ENCODE assay signal across 9 cellular contexts in genomic region chr7:120554960-120555571, GRCh38.
DNase-seq lines count a peak whose midpoint lies in the region; ATAC-seq lines count a peak whose summit lies in the region.
"Had no signal": no experiment of that assay in that cellular context is flagged by ENCODE, and none has a peak within 500 bp of the region (broad histone marks: within the 10 kb centered on the region; RNA-seq: fewer than 3 reads in every experiment).

No MANE protein-coding gene starts in this region.

- no peak overlapping the region for H3K4me3 Mint-ChIP-seq in stimulated activated naive B cell treated with anti-CD40 and anti-IgM and Interleukin-4, amounts not matched to agents 10 μg/mL and 1 μg/mL and 100 μg/mL, for 72 hours
- H3K4me3 Mint-ChIP-seq in natural killer cell treated with Interleukin-12 subunit alpha and Interleukin-12 subunit beta and Interleukin-15 and Interleukin-18, amount 100 ng/mL, for 72 hours = no peak overlapping the region

- no peaks in the 10 kb centered on the region for H3K36me3 Mint-ChIP-seq in stimulated activated naive B cell treated with anti-CD40 and anti-IgM and Interleukin-4, amounts not matched to agents 10 μg/mL and 1 μg/mL and 100 μg/mL, for 72 hours
- no peaks in the 10 kb centered on the region for H3K36me3 Mint-ChIP-seq in natural killer cell treated with Interleukin-12 subunit alpha and Interleukin-12 subunit beta and Interleukin-15 and Interleukin-18, amount 100 ng/mL, for 72 hours

- no peaks in the 10 kb centered on the region for H3K4me1 Mint-ChIP-seq in stimulated activated naive B cell treated with anti-CD40 and anti-IgM and Interleukin-4, amounts not matched to agents 10 μg/mL and 1 μg/mL and 100 μg/mL, for 72 hours
- no peaks in the 10 kb centered on the region for H3K4me1 Mint-ChIP-seq in natural killer cell treated with Interleukin-12 subunit alpha and Interleukin-12 subunit beta and Interleukin-15 and Interleukin-18, amount 100 ng/mL, for 72 hours (ENCODE audit: low read depth in 2 of 2)

- ATAC-seq in GM18508 (IDR thresholded peaks at IDR 0.05; ENCODE audit: insufficient read depth, unreplicated experiment) (peak; percentile 38), HG02798 (IDR thresholded peaks at IDR 0.05; ENCODE audit: poor library complexity, unreplicated experiment) (peak; percentile 84)
- peak; percentile 67 to 73 for ATAC-seq in stimulated activated naive B cell treated with anti-CD40 and anti-IgM and Interleukin-4, amounts not matched to agents 10 μg/mL and 1 μg/mL and 100 μg/mL, for 72 hours (replicated peaks)
- no peak for ATAC-seq in natural killer cell treated with Interleukin-12 subunit alpha and Interleukin-12 subunit beta and Interleukin-15 and Interleukin-18, amount 100 ng/mL, for 72 hours
- ATAC-seq: mucosa of descending colon had no signal

- DNase-seq in AG08396 (ENCODE audit: low spot score) (peak; percentile 15), NCI-H1092 (lab: John Stamatoyannopoulos, UW) (peak; percentile 65), SKM-1 treated with dmso at 0.1 percent for 144 hours (lab: John Stamatoyannopoulos, UW; ENCODE audit: unreplicated experiment) (peak; percentile 47), globus pallidus (ENCODE audit: low spot score) (peak; percentile 34)
- DNase-seq in stimulated activated naive B cell treated with anti-CD40 and anti-IgM and Interleukin-4, amounts not matched to agents 10 μg/mL and 1 μg/mL and 100 μg/mL, for 72 hours = peak; percentile 0
- no peak for DNase-seq in natural killer cell treated with Interleukin-12 subunit alpha and Interleukin-12 subunit beta and Interleukin-15 and Interleukin-18, amount 100 ng/mL, for 72 hours (ENCODE audit: low spot score)

- H3K9me3 Mint-ChIP-seq in stimulated activated naive B cell treated with anti-CD40 and anti-IgM and Interleukin-4, amounts not matched to agents 10 μg/mL and 1 μg/mL and 100 μg/mL, for 72 hours = no peaks in the 10 kb centered on the region
- peaks cover 6% of the 10 kb centered on the region for H3K9me3 Mint-ChIP-seq in natural killer cell treated with Interleukin-12 subunit alpha and Interleukin-12 subunit beta and Interleukin-15 and Interleukin-18, amount 100 ng/mL, for 72 hours

- no peaks in the 10 kb centered on the region for H3K27me3 Mint-ChIP-seq in stimulated activated naive B cell treated with anti-CD40 and anti-IgM and Interleukin-4, amounts not matched to agents 10 μg/mL and 1 μg/mL and 100 μg/mL, for 72 hours
- H3K27me3 Mint-ChIP-seq in natural killer cell treated with Interleukin-12 subunit alpha and Interleukin-12 subunit beta and Interleukin-15 and Interleukin-18, amount 100 ng/mL, for 72 hours = no peaks in the 10 kb centered on the region

- H3K27ac Mint-ChIP-seq in stimulated activated naive B cell treated with anti-CD40 and anti-IgM and Interleukin-4, amounts not matched to agents 10 μg/mL and 1 μg/mL and 100 μg/mL, for 72 hours = no peak overlapping the region
- no peak overlapping the region for H3K27ac Mint-ChIP-seq in natural killer cell treated with Interleukin-12 subunit alpha and Interleukin-12 subunit beta and Interleukin-15 and Interleukin-18, amount 100 ng/mL, for 72 hours

Comparison
In these comparisons a context has a peak if more than half of its experiments do, and no peak if none do; other contexts are left out.
1. ATAC-seq: peak in GM18508 (single experiment), HG02798 (single experiment) and stimulated activated naive B cell treated with anti-CD40 and anti-IgM and Interleukin-4, amounts not matched to agents 10 μg/mL and 1 μg/mL and 100 μg/mL, for 72 hours (2 of 2); none in natural killer cell treated with Interleukin-12 subunit alpha and Interleukin-12 subunit beta and Interleukin-15 and Interleukin-18, amount 100 ng/mL, for 72 hours (0 of 2).